In the genomic region with DNA sequence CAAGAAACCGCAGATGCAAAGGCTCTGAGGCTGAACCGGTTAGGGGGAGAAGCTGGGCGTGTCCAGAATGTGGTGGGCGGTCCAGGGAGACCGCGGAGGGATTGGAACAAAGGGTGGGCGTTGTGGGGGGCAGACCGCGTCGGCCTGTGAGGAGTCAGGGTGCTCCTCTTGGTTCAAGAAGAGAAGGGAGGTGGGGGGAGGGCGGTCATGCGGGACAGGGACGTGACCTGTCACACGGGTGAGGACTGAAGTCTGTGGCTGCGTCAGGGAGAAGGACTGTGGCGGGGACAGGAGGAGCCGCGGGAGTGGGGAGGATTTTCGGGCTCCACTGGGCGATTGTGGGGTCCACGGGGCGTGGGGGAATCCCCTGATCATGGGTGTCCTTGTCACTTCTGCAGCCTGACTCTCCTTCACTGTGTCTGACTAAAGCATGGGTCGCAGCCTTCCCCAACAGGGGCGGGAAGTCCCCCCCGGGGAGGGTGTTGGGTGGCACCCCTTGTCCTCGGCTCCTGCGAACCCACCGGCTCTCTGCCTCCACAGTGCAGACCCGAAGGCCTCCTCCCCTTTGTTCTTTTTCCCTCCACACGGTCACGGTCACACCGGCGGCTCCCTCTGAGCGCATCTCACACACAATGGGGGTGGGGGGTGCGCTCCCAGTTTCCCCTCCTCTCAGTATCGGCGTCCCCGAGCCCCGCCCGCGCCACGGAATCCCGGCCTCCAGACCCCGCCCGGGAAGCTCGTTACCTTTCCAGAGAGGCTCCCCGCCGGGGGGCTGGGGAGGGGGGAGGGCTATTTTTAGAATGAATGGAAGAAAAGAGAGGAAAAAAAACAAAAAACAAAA, we compare ENCODE assay signal across 8 cellular contexts. TPM values are rescaled to one million over a fixed set of nuclear protein-coding genes. Genes with fewer than 3 reads are reported as not detected.
DNase-seq lines count a peak whose midpoint lies in the region; ATAC-seq, FAIRE-seq and TF ChIP-seq lines count a peak whose summit lies in the region.

No MANE protein-coding gene starts in this region.

- H3K27me3 Mint-ChIP-seq in activated CD4-positive, alpha-beta memory T cell treated with anti-CD3 and anti-CD28 coated beads for 36 hours, result peaks cover 47% of the 10 kb centered on the region

- H3K4me2 ChIP-seq in A549 (peak overlapping the region; percentile 98), SK-N-SH (no peak overlapping the region)

- TF ChIP-seq POLR2A in A549 (IDR thresholded peaks at IDR 0.05; ENCODE audit: low read length) (no peak), H54 (IDR thresholded peaks at IDR 0.05; ENCODE audit: low read depth, low read length) (no peak)

- H3F3A ChIP-seq in SK-N-SH (replicated peaks; ENCODE audit: insufficient read depth), result peaks cover 11% of the 10 kb centered on the region

- peaks cover 45% of the 10 kb centered on the region for H3K4me1 Mint-ChIP-seq in activated CD4-positive, alpha-beta memory T cell treated with anti-CD3 and anti-CD28 coated beads for 36 hours (ENCODE audit: low read depth)

- CTCF ChIA-PET in A549 (lab: Yijun Ruan, JAX) (interaction anchor here (6.3 to 24.1 kb wide), 2 partner anchors 16 to 46 kb away, joined by 69 to 493 read pairs; partner anchors contain the start of gene CCDC124), SK-N-SH (lab: Yijun Ruan, JAX) (interaction anchor here (0.9 to 21.7 kb wide), 6 partner anchors 13 to 108 kb away, joined by 3 to 464 read pairs (median 28); partner anchors contain the start of gene CCDC124)
- CTCF ChIA-PET in activated CD4-positive, alpha-beta memory T cell treated with anti-CD3 and anti-CD28 coated beads for 36 hours (lab: Charles Lee), result interaction anchor here (0.8 to 4.1 kb wide), 4 partner anchors 12 to 47 kb away, joined by 3 to 13 read pairs (median 6); no protein-coding TSS in a partner anchor

- H3K4me3 ChIP-seq in A549, result peak overlapping the region; percentile 41
- H3K4me3 ChIP-seq in iPS-11a (ENCODE audit: low read depth, low read length), result peak overlapping the region; percentile 30
- no peak overlapping the region for H3K4me3 ChIP-seq in SK-N-SH (ENCODE audit: low read depth in 2 of 2, low read length in 1 of 2)

- H3K4me1 ChIP-seq in A549, result peaks cover 34% of the 10 kb centered on the region
- H3K4me1 ChIP-seq in SK-N-SH (ENCODE audit: control insufficient read depth in 1 of 2, insufficient read depth in 2 of 2, low read depth in 1 of 2, low read length in 1 of 2), result peaks cover 5 to 22% of the 10 kb centered on the region in 2 experiments; a peak in 2 of 4 replicates

- POLR2A ChIA-PET in A549 (lab: Yijun Ruan, JAX) (interaction anchor here (0.7 kb wide), 3 partner anchors 18 to 46 kb away, joined by 3 to 5 read pairs (median 5); partner anchors contain the start of gene CCDC124), SK-N-SH (lab: Yijun Ruan, JAX) (no interaction called here)
- POLR2A ChIA-PET in activated CD4-positive, alpha-beta memory T cell treated with anti-CD3 and anti-CD28 coated beads for 36 hours (lab: Charles Lee), result no interaction called here

- no peaks in the 10 kb centered on the region for H3K9me2 ChIP-seq in SK-N-SH

- no peak overlapping the region for H3K9ac ChIP-seq in SK-N-SH

- H2AFZ ChIP-seq in SK-N-SH (ENCODE audit: low read depth), result no peak overlapping the region

- ATAC-seq in A549, result peak in 1 of 2 experiments; percentile 22; a peak in 2 of 6 replicates
- no peak for ATAC-seq in HG03175 (IDR thresholded peaks at IDR 0.05; ENCODE audit: unreplicated experiment)

- FAIRE-seq in A549 (lab: Jason Lieb, UNC), result no peak
- no peak for FAIRE-seq in H54 (lab: Jason Lieb, UNC)

- H3K27me3 ChIP-seq in SK-N-SH (ENCODE audit: insufficient read depth), result peaks cover 52% of the 10 kb centered on the region

- H3K9me3 ChIP-seq in A549, result no peaks in the 10 kb centered on the region
- no peaks in the 10 kb centered on the region for H3K9me3 ChIP-seq in SK-N-SH

- H3K4me3 Mint-ChIP-seq in activated CD4-positive, alpha-beta memory T cell treated with anti-CD3 and anti-CD28 coated beads for 36 hours, result peak overlapping the region; percentile 43

- intact Hi-C loops in activated CD4-positive, alpha-beta memory T cell treated with anti-CD3 and anti-CD28 coated beads for 36 hours (cut with micrococcal nuclease), result no loop called here

- H3K79me2 ChIP-seq in SK-N-SH (ENCODE audit: insufficient read depth), result no peaks in the 10 kb centered on the region

- H3K27ac ChIP-seq in A549, result peak overlapping the region in 1 of 2 experiments; percentile 22; a peak in 1 of 6 replicates
- no peak overlapping the region for H3K27ac ChIP-seq in SK-N-SH (ENCODE audit: low read depth in 2 of 2, low read length in 1 of 2)

- WGBS in A549 (ENCODE audit: missing lambda C conversion rate), result 3% methylated on average over 22 of the region's 48 CpGs
- 47% methylated on average over 48 of the region's 48 CpGs for WGBS in SK-N-SH (ENCODE audit: low lambda C conversion rate)

- TF ChIP-seq EP300 in A549 (IDR thresholded peaks at IDR 0.05), result no peak
- TF ChIP-seq EP300 in SK-N-SH (IDR thresholded peaks at IDR 0.05; ENCODE audit: borderline replicate concordance in 1 of 2, low read depth in 1 of 2, low read length in 1 of 2), result no peak

- TF ChIP-seq RAD21 in A549 (conservative IDR thresholded peaks at IDR 0.05 in 1 of 2, IDR thresholded peaks at IDR 0.05 in 1 of 2), result no peak
- no peak for TF ChIP-seq RAD21 in SK-N-SH (IDR thresholded peaks at IDR 0.05; ENCODE audit: low read length)

- DNase-seq in A549 (ENCODE audit: low read depth in 1 of 2, low spot score in 1 of 2) (no peak), H54 (ENCODE audit: insufficient read length, low spot score) (peak; percentile 26), SK-N-SH (no peak), HCEC 1CT (no peak)
- peak; percentile 62 for DNase-seq in activated CD4-positive, alpha-beta memory T cell treated with anti-CD3 and anti-CD28 coated beads for 36 hours
- no peak for DNase-seq in activated CD4-positive, CD25-positive, alpha-beta regulatory T cell treated with anti-CD3 and anti-CD28 coated beads, Interleukin-2, amount 50 U/mL, for 72 hours

- no peak overlapping the region for H3K27ac Mint-ChIP-seq in activated CD4-positive, alpha-beta memory T cell treated with anti-CD3 and anti-CD28 coated beads for 36 hours

- TF ChIP-seq CTCF in A549 (IDR thresholded peaks at IDR 0.05), result no peak
- TF ChIP-seq CTCF in SK-N-SH (IDR thresholded peaks at IDR 0.05), result no peak

- no peaks in the 10 kb centered on the region for H4K20me1 ChIP-seq in SK-N-SH (ENCODE audit: insufficient read depth)

- H3K9me3 Mint-ChIP-seq in activated CD4-positive, alpha-beta memory T cell treated with anti-CD3 and anti-CD28 coated beads for 36 hours, result no peaks in the 10 kb centered on the region

- H3K36me3 ChIP-seq in SK-N-SH (replicated peaks in 1 of 2; ENCODE audit: control insufficient read depth in 1 of 2, insufficient read depth in 2 of 2, low read length in 1 of 2), result no peaks in the 10 kb centered on the region

- H3K36me3 Mint-ChIP-seq in activated CD4-positive, alpha-beta memory T cell treated with anti-CD3 and anti-CD28 coated beads for 36 hours, result peaks cover 2% of the 10 kb centered on the region

TF ChIP-seq in A549, 52 proteins besides CTCF, POLR2A, EP300 and RAD21 (continues in another document):
- TF ChIP-seq HEYL (CRISPR knock-in tag; IDR thresholded peaks at IDR 0.05) (no peak), ZNF302 (CRISPR knock-in tag; IDR thresholded peaks at IDR 0.05) (no peak), CBX8 (IDR thresholded peaks at IDR 0.05) (no peak)

TF ChIP-seq in SK-N-SH, 30 proteins besides CTCF, POLR2A, EP300 and RAD21 (continues in another document):
- TF ChIP-seq, protein P1, sequence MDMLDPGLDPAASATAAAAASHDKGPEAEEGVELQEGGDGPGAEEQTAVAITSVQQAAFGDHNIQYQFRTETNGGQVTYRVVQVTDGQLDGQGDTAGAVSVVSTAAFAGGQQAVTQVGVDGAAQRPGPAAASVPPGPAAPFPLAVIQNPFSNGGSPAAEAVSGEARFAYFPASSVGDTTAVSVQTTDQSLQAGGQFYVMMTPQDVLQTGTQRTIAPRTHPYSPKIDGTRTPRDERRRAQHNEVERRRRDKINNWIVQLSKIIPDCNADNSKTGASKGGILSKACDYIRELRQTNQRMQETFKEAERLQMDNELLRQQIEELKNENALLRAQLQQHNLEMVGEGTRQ (IDR thresholded peaks at IDR 0.05; ENCODE audit: borderline replicate concordance, low read depth, low read length), result no peak
- TF ChIP-seq RXRA (IDR thresholded peaks at IDR 0.05; ENCODE audit: borderline replicate concordance, low read depth) (no peak), ELF1 (IDR thresholded peaks at IDR 0.05) (no peak)

RNA-seq across cellular contexts. Expression of gene KCNN1, which starts 16.4 kb away (rescaled TPM):
- polyA plus RNA-seq in A549 (2011; rRNA removed), result 0.20 and 0.43 TPM in 2 replicates
- 0.62 and 0.69 TPM in 2 replicates for polyA plus RNA-seq in A549 (2012; cell fraction: cytosol; rRNA removed)
- polyA plus RNA-seq in A549 (2012; cell fraction: nucleus; rRNA removed), result 0.28 and 0.89 TPM in 2 replicates
- polyA plus RNA-seq in A549 (2017; fragmentation: RNase III; extraction: RNeasy Plus Mini Kit Qiagen cat#74134 plus additional on column Dnase treatment), result 0.56 to 0.85 TPM (median 0.69 TPM) in 3 replicates
- 0.37 and 0.63 TPM in 2 replicates for polyA minus RNA-seq in A549 (2011; rRNA and poly(A)+ RNA removed)
- under 1 TPM in 1 of 2 experiments, not detected in 1; 0.24 TPM for total RNA-seq in activated CD4-positive, alpha-beta memory T cell treated with anti-CD3 and anti-CD28 coated beads for 36 hours
- polyA plus RNA-seq in SK-N-SH (2012; rRNA removed), result 2.7 and 3.6 TPM in 2 replicates
- polyA plus RNA-seq in SK-N-SH (2012; cell fraction: cytosol; rRNA removed), result 1.6 and 2.7 TPM in 2 replicates
- polyA plus RNA-seq in SK-N-SH (2012; cell fraction: nucleus; rRNA removed), result 3.2 and 4.4 TPM in 2 replicates

RNA-seq across cellular contexts. Expression of gene CCDC124, which starts 17.7 kb away (rescaled TPM):
- polyA plus RNA-seq in A549 (2011; rRNA removed), result 20.8 and 35.4 TPM in 2 replicates
- 175 and 186 TPM in 2 replicates for polyA plus RNA-seq in A549 (2012; cell fraction: cytosol; rRNA removed)
- polyA plus RNA-seq in A549 (2012; cell fraction: nucleus; rRNA removed), result 127 and 154 TPM in 2 replicates
- polyA plus RNA-seq in A549 (2017; fragmentation: RNase III; extraction: RNeasy Plus Mini Kit Qiagen cat#74134 plus additional on column Dnase treatment), result 113 to 123 TPM (median 116 TPM) in 3 replicates
- 3.9 and 10.2 TPM in 2 replicates for polyA minus RNA-seq in A549 (2011; rRNA and poly(A)+ RNA removed)
- total RNA-seq in activated CD4-positive, alpha-beta memory T cell treated with anti-CD3 and anti-CD28 coated beads for 36 hours, result 100 to 1,000 TPM; 101 to 105 TPM
- 157 and 231 TPM in 2 replicates for polyA plus RNA-seq in SK-N-SH (2012; rRNA removed)
- 136 and 171 TPM in 2 replicates for polyA plus RNA-seq in SK-N-SH (2012; cell fraction: cytosol; rRNA removed)
- polyA plus RNA-seq in SK-N-SH (2012; cell fraction: nucleus; rRNA removed), result 162 and 202 TPM in 2 replicates

RNA-seq across cellular contexts. Expression of gene ARRDC2, which starts 57.4 kb away (rescaled TPM):
- polyA plus RNA-seq in A549 (2011; rRNA removed) (11.2 and 14.5 TPM in 2 replicates), A549 (2017; fragmentation: RNase III; extraction: RNeasy Plus Mini Kit Qiagen cat#74134 plus additional on column Dnase treatment) (14.8 to 15.2 TPM (median 15.0 TPM) in 3 replicates), SK-N-SH (2012; rRNA removed) (5.5 and 6.3 TPM in 2 replicates)
- 20.2 and 31.4 TPM in 2 replicates for polyA plus RNA-seq in A549 (2012; cell fraction: cytosol; rRNA removed)
- 59.5 and 87.8 TPM in 2 replicates for polyA plus RNA-seq in A549 (2012; cell fraction: nucleus; rRNA removed)
- 5.6 and 7.9 TPM in 2 replicates for polyA minus RNA-seq in A549 (2011; rRNA and poly(A)+ RNA removed)
- 10 to 100 TPM; 28.2 to 28.6 TPM for total RNA-seq in activated CD4-positive, alpha-beta memory T cell treated with anti-CD3 and anti-CD28 coated beads for 36 hours
- 3.9 and 4.9 TPM in 2 replicates for polyA plus RNA-seq in SK-N-SH (2012; cell fraction: cytosol; rRNA removed)
- polyA plus RNA-seq in SK-N-SH (2012; cell fraction: nucleus; rRNA removed), result 14.9 and 22.3 TPM in 2 replicates

Comparison
In these comparisons a context has a peak if more than half of its experiments do, and no peak if none do; other contexts are left out.
1. DNase-seq: peak in H54 (single experiment) and activated CD4-positive, alpha-beta memory T cell treated with anti-CD3 and anti-CD28 coated beads for 36 hours (single experiment); none in A549 (0 of 2), SK-N-SH (single experiment), activated CD4-positive, CD25-positive, alpha-beta regulatory T cell treated with anti-CD3 and anti-CD28 coated beads, Interleukin-2, amount 50 U/mL, for 72 hours (single experiment) and HCEC 1CT (single experiment).
2. H3K4me3 ChIP-seq: peak in A549 (single experiment) and iPS-11a (single experiment); none in SK-N-SH (0 of 2).